1 cellular context compared by ENCODE assay signal in genomic region chr16:21260870-21261791, GRCh38.
A peak's percentile ranks its signal among the peaks of the same experiment; 100 is the strongest.
TF ChIP-seq lines count a peak whose summit lies in the region.

No MANE protein-coding gene starts in this region.

TF ChIP-seq in HepG2, 621 proteins besides CTCF, POLR2A, EP300 and RAD21 (continued from another document and continues in another):
- TF ChIP-seq ZBTB40 (IDR thresholded peaks at IDR 0.05): 0 out of 2 replicates have a peak, but pooled peaks have one; percentile 4
- TF ChIP-seq ZBTB40 (CRISPR knock-in tag; IDR thresholded peaks at IDR 0.05): peak; percentile 3; the same call in 1 of the 2 replicates
- TF ChIP-seq THRA (CRISPR knock-in tag; IDR thresholded peaks at IDR 0.05; ENCODE audit: borderline replicate concordance): peak; percentile 99
- TF ChIP-seq ZNF616 (CRISPR knock-in tag; IDR thresholded peaks at IDR 0.05; ENCODE audit: low read depth): no peak
- peak; percentile 25; the same call in 1 of the 2 replicates for TF ChIP-seq BORCS8-MEF2B (CRISPR knock-in tag; IDR thresholded peaks at IDR 0.05)
- no peak; the same call in none of the 2 replicates for TF ChIP-seq ZNF142 (CRISPR knock-in tag; IDR thresholded peaks at IDR 0.05)
- TF ChIP-seq NFKBIZ (CRISPR knock-in tag; IDR thresholded peaks at IDR 0.05): peak; percentile 94
- TF ChIP-seq NAIF1 (CRISPR knock-in tag; IDR thresholded peaks at IDR 0.05; ENCODE audit: borderline replicate concordance): no peak; the same call in 1 of the 2 replicates
- TF ChIP-seq ZNF326 (CRISPR knock-in tag; IDR thresholded peaks at IDR 0.05; ENCODE audit: borderline replicate concordance): no peak
- no peak for TF ChIP-seq ZNF724P (CRISPR knock-in tag; IDR thresholded peaks at IDR 0.05; ENCODE audit: borderline replicate concordance)
- peak; percentile 14; the same call in 1 of the 2 replicates for TF ChIP-seq GABPB1 (CRISPR knock-in tag; IDR thresholded peaks at IDR 0.05)
- TF ChIP-seq ZNF331 (CRISPR knock-in tag; IDR thresholded peaks at IDR 0.05): peak; percentile 94; the same call in 1 of the 2 replicates
- TF ChIP-seq ZNF550 (CRISPR knock-in tag; IDR thresholded peaks at IDR 0.05; ENCODE audit: borderline replicate concordance): no peak
- peak; percentile 72 for TF ChIP-seq IRF9 (CRISPR knock-in tag; IDR thresholded peaks at IDR 0.05; ENCODE audit: borderline replicate concordance)
- TF ChIP-seq ZNF567 (CRISPR knock-in tag; IDR thresholded peaks at IDR 0.05; ENCODE audit: borderline replicate concordance): peak; percentile 65
- TF ChIP-seq THAP11 (CRISPR knock-in tag; IDR thresholded peaks at IDR 0.05): peak; percentile 79
- peak; percentile 39; the same call in 1 of the 2 replicates for TF ChIP-seq ZNF232 (CRISPR knock-in tag; IDR thresholded peaks at IDR 0.05; ENCODE audit: borderline replicate concordance)
- peak; percentile 59 for TF ChIP-seq ZBTB33 (CRISPR knock-in tag; IDR thresholded peaks at IDR 0.05)
- no peak for TF ChIP-seq ZNF430 (CRISPR knock-in tag; IDR thresholded peaks at IDR 0.05)
- peak; percentile 13; the same call in 1 of the 2 replicates for TF ChIP-seq ZNF362 (CRISPR knock-in tag; IDR thresholded peaks at IDR 0.05; ENCODE audit: borderline replicate concordance)
- TF ChIP-seq MTERF4 (CRISPR knock-in tag; IDR thresholded peaks at IDR 0.05): peak; percentile 36
- TF ChIP-seq PREB (CRISPR knock-in tag; IDR thresholded peaks at IDR 0.05): no peak
- TF ChIP-seq ZNF333 (CRISPR knock-in tag; IDR thresholded peaks at IDR 0.05; ENCODE audit: borderline replicate concordance): no peak
- peak; percentile 85 for TF ChIP-seq HOXD1 (CRISPR knock-in tag; IDR thresholded peaks at IDR 0.05)
- TF ChIP-seq ZNF766 (CRISPR knock-in tag; IDR thresholded peaks at IDR 0.05; ENCODE audit: borderline replicate concordance): 0 out of 2 replicates have a peak, but pooled peaks have one; percentile 92
- peak; percentile 97 for TF ChIP-seq MIXL1 (CRISPR knock-in tag; IDR thresholded peaks at IDR 0.05)
- peak; percentile 97 for TF ChIP-seq NFE2 (CRISPR knock-in tag; IDR thresholded peaks at IDR 0.05)
- TF ChIP-seq ZSCAN21 (CRISPR knock-in tag; IDR thresholded peaks at IDR 0.05; ENCODE audit: borderline replicate concordance): 0 out of 2 replicates have a peak, but pooled peaks have one; percentile 19
- TF ChIP-seq TCF7L2 (IDR thresholded peaks at IDR 0.05; ENCODE audit: low read depth, low read length): no peak
- TF ChIP-seq NR2F6 (IDR thresholded peaks at IDR 0.05): peak; percentile 92
- peak; percentile 96 for TF ChIP-seq NR2F6 (CRISPR knock-in tag; IDR thresholded peaks at IDR 0.05)
- TF ChIP-seq HNF4A (CRISPR knock-in tag; IDR thresholded peaks at IDR 0.05): peak; percentile 100
